Comparison of ENCODE assay signal across 8 cellular contexts in the genomic region with DNA sequence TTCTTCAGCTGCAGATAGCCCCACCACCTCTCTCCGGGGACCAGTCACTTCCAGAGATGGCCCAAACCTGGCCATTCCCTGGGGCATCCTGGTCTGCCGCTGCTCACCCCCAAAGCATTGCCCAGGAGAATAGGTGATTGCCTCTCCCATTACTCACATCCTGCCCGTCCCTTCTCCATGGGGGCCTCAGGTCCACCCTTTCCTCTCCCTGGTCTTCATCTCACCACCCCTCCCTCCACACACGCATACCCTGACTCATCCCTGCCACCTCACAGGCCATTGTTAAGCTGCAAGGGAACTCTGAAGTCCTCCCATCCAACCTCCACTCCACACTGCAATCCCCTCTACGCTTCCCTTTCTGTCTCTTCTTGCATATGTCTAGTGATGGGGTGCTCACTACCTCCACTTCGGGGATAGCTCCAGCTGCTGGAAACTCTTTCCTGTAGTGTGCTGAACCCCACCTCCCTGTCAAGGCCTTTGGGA. TPM values are rescaled to one million over a fixed set of nuclear protein-coding genes. Genes with fewer than 3 reads are reported as not detected.
DNase-seq lines count a peak whose midpoint lies in the region; ATAC-seq, FAIRE-seq and TF ChIP-seq lines count a peak whose summit lies in the region.

A gene with protein sequence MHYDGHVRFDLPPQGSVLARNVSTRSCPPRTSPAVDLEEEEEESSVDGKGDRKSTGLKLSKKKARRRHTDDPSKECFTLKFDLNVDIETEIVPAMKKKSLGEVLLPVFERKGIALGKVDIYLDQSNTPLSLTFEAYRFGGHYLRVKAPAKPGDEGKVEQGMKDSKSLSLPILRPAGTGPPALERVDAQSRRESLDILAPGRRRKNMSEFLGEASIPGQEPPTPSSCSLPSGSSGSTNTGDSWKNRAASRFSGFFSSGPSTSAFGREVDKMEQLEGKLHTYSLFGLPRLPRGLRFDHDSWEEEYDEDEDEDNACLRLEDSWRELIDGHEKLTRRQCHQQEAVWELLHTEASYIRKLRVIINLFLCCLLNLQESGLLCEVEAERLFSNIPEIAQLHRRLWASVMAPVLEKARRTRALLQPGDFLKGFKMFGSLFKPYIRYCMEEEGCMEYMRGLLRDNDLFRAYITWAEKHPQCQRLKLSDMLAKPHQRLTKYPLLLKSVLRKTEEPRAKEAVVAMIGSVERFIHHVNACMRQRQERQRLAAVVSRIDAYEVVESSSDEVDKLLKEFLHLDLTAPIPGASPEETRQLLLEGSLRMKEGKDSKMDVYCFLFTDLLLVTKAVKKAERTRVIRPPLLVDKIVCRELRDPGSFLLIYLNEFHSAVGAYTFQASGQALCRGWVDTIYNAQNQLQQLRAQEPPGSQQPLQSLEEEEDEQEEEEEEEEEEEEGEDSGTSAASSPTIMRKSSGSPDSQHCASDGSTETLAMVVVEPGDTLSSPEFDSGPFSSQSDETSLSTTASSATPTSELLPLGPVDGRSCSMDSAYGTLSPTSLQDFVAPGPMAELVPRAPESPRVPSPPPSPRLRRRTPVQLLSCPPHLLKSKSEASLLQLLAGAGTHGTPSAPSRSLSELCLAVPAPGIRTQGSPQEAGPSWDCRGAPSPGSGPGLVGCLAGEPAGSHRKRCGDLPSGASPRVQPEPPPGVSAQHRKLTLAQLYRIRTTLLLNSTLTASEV (minus strand): TSS at position 188 of the 483 bp plus-strand sequence. CDS start 14,096 bp downstream, outside the sequence.

- H3K27me3 ChIP-seq in endothelial cell of umbilical vein (ENCODE audit: control insufficient read depth in 2 of 2, insufficient read depth in 2 of 2, low read length in 2 of 2), result no peaks in the 10 kb centered on the region

- H3K79me2 ChIP-seq in endothelial cell of umbilical vein (ENCODE audit: control insufficient read depth, insufficient read depth, low read length), result no peaks in the 10 kb centered on the region

- CTCF ChIA-PET in endothelial cell of umbilical vein (lab: Charles Lee), result interaction anchor here (0.8 to 10.9 kb wide), 11 partner anchors 9 to 245 kb away, joined by 3 to 113 read pairs (median 4); no protein-coding TSS in a partner anchor
- CTCF ChIA-PET in HEK293T (lab: Yijun Ruan, JAX), result interaction anchor here (1.0 to 2.2 kb wide), 4 partner anchors 8 to 155 kb away, joined by 3 to 9 read pairs (median 6); no protein-coding TSS in a partner anchor

- no peak within 1 kb of the TSS for H2AFZ ChIP-seq in endothelial cell of umbilical vein (ENCODE audit: low read depth, low read length)

- peak within 1 kb of the TSS; percentile 26 to 62 (median 43) for H3K4me3 ChIP-seq in endothelial cell of umbilical vein (replicated peaks in 1 of 3; ENCODE audit: insufficient read depth in 1 of 3, low read depth in 1 of 3, low read length in 3 of 3)

- intact Hi-C loops in endothelial cell of umbilical vein (cut with micrococcal nuclease), result loop anchor here (1.0 to 10.0 kb wide), 4 partner anchors 32 to 293 kb away; a partner anchor contains a TSS

- H3K27ac ChIP-seq in endothelial cell of umbilical vein (ENCODE audit: insufficient read depth, low read depth, low read length), result peak within 1 kb of the TSS; percentile 86

- H4K20me1 ChIP-seq in endothelial cell of umbilical vein (replicated peaks; ENCODE audit: control insufficient read depth, extremely low read depth, insufficient read depth, low read length), result no peaks in the 10 kb centered on the region

- BruUV-seq in endothelial cell of umbilical vein (replicated peaks; lab: Mats Ljungman, UMichigan), result no TSS peak

- dilution Hi-C loops in endothelial cell of umbilical vein (cut with MboI; ENCODE audit: extremely low pct_ligation_motif_present, low sequenced_read_pairs), result no loop called here

- H3K9me3 ChIP-seq in endothelial cell of umbilical vein (replicated peaks; ENCODE audit: control insufficient read depth, insufficient read depth, low read length), result no peaks in the 10 kb centered on the region

- H3K4me1 ChIP-seq in endothelial cell of umbilical vein (ENCODE audit: control insufficient read depth, extremely low read depth, insufficient read depth, low read length), result peaks cover 46% of the 10 kb centered on the region

- TF ChIP-seq CTCF in endothelial cell of umbilical vein (IDR thresholded peaks at IDR 0.05; ENCODE audit: extremely low read depth in 1 of 2, insufficient read depth in 1 of 2, low read depth in 1 of 2, low read length in 2 of 2), result no peak

- ATAC-seq in HG03378 (IDR thresholded peaks at IDR 0.05; ENCODE audit: unreplicated experiment) (no peak), HG03095 (IDR thresholded peaks at IDR 0.05; ENCODE audit: unreplicated experiment) (no peak)

- peak within 1 kb of the TSS; percentile 59 for H3K9ac ChIP-seq in endothelial cell of umbilical vein (replicated peaks; ENCODE audit: extremely low read depth, insufficient read depth, low read length)

- peak; percentile 57 for TF ChIP-seq POLR2A in endothelial cell of umbilical vein (IDR thresholded peaks at IDR 0.05; ENCODE audit: low read depth, low read length)

- FAIRE-seq in G401.6 (lab: Jason Lieb, UNC), result peak; percentile 13
- peak; percentile 98 for FAIRE-seq in endothelial cell of umbilical vein (lab: Jason Lieb, UNC)

- POLR2A ChIA-PET in endothelial cell of umbilical vein (lab: Charles Lee) (interaction anchor here (0.6 to 0.7 kb wide), 3 partner anchors 31 to 89 kb away, joined by 3 to 5 read pairs (median 3); a partner anchor contains a TSS), HEK293T (lab: Yijun Ruan, JAX) (interaction anchor here (1.0 to 2.1 kb wide), 7 partner anchors 8 to 124 kb away, joined by 3 to 6 read pairs (median 4); a partner anchor contains a TSS)

- H3K9me1 ChIP-seq in endothelial cell of umbilical vein (replicated peaks; ENCODE audit: control insufficient read depth, extremely low read depth, insufficient read depth, low read length), result no peaks in the 10 kb centered on the region

- no peaks in the 10 kb centered on the region for H3K36me3 ChIP-seq in endothelial cell of umbilical vein (ENCODE audit: control insufficient read depth in 2 of 2, extremely low read depth in 1 of 2, insufficient read depth in 2 of 2, low read length in 2 of 2)

- peak; percentile 78 for DNase-seq in RPMI7951 (ENCODE audit: low read depth)
- DNase-seq in endothelial cell of umbilical vein (ENCODE audit: low read depth, low spot score), result peak; percentile 81
- no peak for DNase-seq in myocyte (ENCODE audit: low read depth)
- DNase-seq in NCI-H1105 treated with DMSO at 0.1 percent for 48 hours (lab: John Stamatoyannopoulos, UW), result no peak
- no peak for DNase-seq in HEK293T (ENCODE audit: extremely low spot score)

- peak within 1 kb of the TSS; percentile 79 for H3K4me2 ChIP-seq in endothelial cell of umbilical vein (ENCODE audit: insufficient read depth, low read length)

TF ChIP-seq in endothelial cell of umbilical vein, 7 proteins besides CTCF, POLR2A, EP300 and RAD21:
- TF ChIP-seq GATA2 (IDR thresholded peaks at IDR 0.05; ENCODE audit: insufficient read depth, insufficient read length, low read depth, low read length), result no peak
- TF ChIP-seq POLR2AphosphoS5 (IDR thresholded peaks at IDR 0.05; ENCODE audit: insufficient read depth, low read depth, low read length), result peak; percentile 74
- TF ChIP-seq, protein P1, sequence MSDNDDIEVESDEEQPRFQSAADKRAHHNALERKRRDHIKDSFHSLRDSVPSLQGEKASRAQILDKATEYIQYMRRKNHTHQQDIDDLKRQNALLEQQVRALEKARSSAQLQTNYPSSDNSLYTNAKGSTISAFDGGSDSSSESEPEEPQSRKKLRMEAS (IDR thresholded peaks at IDR 0.05; ENCODE audit: insufficient read depth, insufficient read length), result no peak
- TF ChIP-seq JUN (IDR thresholded peaks at IDR 0.05; ENCODE audit: borderline replicate concordance, insufficient read depth, insufficient read length, low read depth), result peak; percentile 47
- peak; percentile 94 for TF ChIP-seq FOS (IDR thresholded peaks at IDR 0.05; ENCODE audit: borderline replicate concordance, insufficient read depth, low read length)

TF ChIP-seq in HEK293T, 16 proteins besides CTCF, POLR2A, EP300 and RAD21:
- no peak for TF ChIP-seq BHLHE40 (IDR thresholded peaks at IDR 0.05; ENCODE audit: borderline replicate concordance)
- TF ChIP-seq ZNF384 (IDR thresholded peaks at IDR 0.05), result no peak
- no peak for TF ChIP-seq NFRKB (IDR thresholded peaks at IDR 0.05)
- no peak for TF ChIP-seq ARNT (IDR thresholded peaks at IDR 0.05)
- TF ChIP-seq, protein P2, sequence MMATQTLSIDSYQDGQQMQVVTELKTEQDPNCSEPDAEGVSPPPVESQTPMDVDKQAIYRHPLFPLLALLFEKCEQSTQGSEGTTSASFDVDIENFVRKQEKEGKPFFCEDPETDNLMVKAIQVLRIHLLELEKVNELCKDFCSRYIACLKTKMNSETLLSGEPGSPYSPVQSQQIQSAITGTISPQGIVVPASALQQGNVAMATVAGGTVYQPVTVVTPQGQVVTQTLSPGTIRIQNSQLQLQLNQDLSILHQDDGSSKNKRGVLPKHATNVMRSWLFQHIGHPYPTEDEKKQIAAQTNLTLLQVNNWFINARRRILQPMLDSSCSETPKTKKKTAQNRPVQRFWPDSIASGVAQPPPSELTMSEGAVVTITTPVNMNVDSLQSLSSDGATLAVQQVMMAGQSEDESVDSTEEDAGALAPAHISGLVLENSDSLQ (IDR thresholded peaks at IDR 0.05), result no peak
- TF ChIP-seq FOXA1 (IDR thresholded peaks at IDR 0.05), result no peak
- no peak for TF ChIP-seq SP1 (IDR thresholded peaks at IDR 0.05)
- TF ChIP-seq CTBP1 (IDR thresholded peaks at IDR 0.05; ENCODE audit: borderline replicate concordance), result no peak
- TF ChIP-seq ELF4 (IDR thresholded peaks at IDR 0.05), result no peak

RNA-seq across cellular contexts. Expression of the gene that starts here (rescaled TPM):
- 0.60 and 1.3 TPM in 2 replicates for total RNA-seq in RPMI7951 (2014; rRNA removed; shearing (Covaris generic))
- total RNA-seq in endothelial cell of umbilical vein (56.9 and 68.3 TPM in 2 replicates), myocyte (52.4 and 88.3 TPM in 2 replicates)
- 30.6 and 40.8 TPM in 2 replicates for polyA plus RNA-seq in endothelial cell of umbilical vein
- 15.3 and 21.4 TPM in 2 replicates for polyA plus RNA-seq in endothelial cell of umbilical vein (2011; cell fraction: cytosol; rRNA removed)
- polyA plus RNA-seq in endothelial cell of umbilical vein (2011; cell fraction: nucleus; rRNA removed), result 140 and 157 TPM in 2 replicates
- polyA plus RNA-seq in endothelial cell of umbilical vein (2012), result 25.4 and 32.1 TPM in 2 replicates
- polyA minus RNA-seq in endothelial cell of umbilical vein, result 24.3 and 28.8 TPM in 2 replicates
- 1.3 TPM for polyA minus RNA-seq in endothelial cell of umbilical vein (2011; cell fraction: cytosol; rRNA and poly(A)+ RNA removed)
- 33.5 and 67.5 TPM in 2 replicates for polyA minus RNA-seq in endothelial cell of umbilical vein (2011; cell fraction: nucleus; rRNA and poly(A)+ RNA removed)
- 78.1 TPM for polyA plus RNA-seq in myocyte (2012)

Comparison
In these comparisons a context has a peak if more than half of its experiments do, and no peak if none do; other contexts are left out.
1. RNA of the gene that starts here (total RNA-seq): 56.9 to 68.3 TPM in endothelial cell of umbilical vein and 52.4 to 88.3 TPM in myocyte; 0.60 to 1.3 TPM in RPMI7951; every median in the first group is over 10 times any median in the second.
2. DNase-seq: peak in RPMI7951 (single experiment) and endothelial cell of umbilical vein (single experiment); none in myocyte (single experiment), NCI-H1105 treated with DMSO at 0.1 percent for 48 hours (single experiment) and HEK293T (single experiment).